ENCODE assay signal across 1 cellular context in the genomic region with DNA sequence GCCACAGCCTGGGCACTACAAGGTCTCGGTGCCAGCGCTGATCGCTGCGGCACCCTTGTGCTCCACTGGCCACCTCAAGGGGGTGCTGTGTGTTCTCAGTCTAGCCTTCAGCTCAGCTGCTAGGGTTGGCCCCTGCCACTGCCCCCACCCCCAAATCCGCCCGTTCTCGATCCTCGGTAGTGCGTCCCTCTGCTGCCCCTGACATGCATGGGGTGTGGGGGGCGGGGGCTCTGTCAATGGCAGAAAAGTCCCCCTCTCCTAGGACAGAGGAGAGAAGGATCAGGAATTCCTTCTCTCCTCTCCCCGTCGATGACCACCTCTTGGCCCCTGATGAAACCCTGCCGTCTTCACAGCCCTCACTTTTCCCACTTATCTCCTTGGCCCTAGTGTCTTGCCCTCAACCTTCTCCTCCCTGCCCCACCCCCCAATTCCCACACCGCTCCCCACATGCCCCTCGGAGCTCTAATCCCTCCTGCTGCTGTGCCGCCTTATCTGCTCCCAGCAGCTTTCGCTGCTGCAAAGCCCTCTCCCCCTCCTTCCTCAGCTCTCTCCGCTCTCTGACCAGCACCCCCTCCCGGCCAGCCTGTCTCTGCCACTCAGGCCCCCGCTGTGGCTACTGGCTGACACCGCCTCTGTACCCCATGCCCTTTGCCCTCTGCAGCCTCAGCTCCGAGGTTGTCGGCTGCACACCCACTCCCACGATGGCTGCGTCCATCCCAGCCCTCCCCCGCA.
TF ChIP-seq lines count a peak whose summit lies in the region.

No MANE protein-coding gene starts in this region.

TF ChIP-seq in GM12878, 131 proteins besides CTCF, POLR2A, EP300 and RAD21:
- 0 out of 2 replicates have a peak, but pooled peaks have one; percentile 13 for TF ChIP-seq NR2C1 (IDR thresholded peaks at IDR 0.05)
- TF ChIP-seq, protein P1, sequence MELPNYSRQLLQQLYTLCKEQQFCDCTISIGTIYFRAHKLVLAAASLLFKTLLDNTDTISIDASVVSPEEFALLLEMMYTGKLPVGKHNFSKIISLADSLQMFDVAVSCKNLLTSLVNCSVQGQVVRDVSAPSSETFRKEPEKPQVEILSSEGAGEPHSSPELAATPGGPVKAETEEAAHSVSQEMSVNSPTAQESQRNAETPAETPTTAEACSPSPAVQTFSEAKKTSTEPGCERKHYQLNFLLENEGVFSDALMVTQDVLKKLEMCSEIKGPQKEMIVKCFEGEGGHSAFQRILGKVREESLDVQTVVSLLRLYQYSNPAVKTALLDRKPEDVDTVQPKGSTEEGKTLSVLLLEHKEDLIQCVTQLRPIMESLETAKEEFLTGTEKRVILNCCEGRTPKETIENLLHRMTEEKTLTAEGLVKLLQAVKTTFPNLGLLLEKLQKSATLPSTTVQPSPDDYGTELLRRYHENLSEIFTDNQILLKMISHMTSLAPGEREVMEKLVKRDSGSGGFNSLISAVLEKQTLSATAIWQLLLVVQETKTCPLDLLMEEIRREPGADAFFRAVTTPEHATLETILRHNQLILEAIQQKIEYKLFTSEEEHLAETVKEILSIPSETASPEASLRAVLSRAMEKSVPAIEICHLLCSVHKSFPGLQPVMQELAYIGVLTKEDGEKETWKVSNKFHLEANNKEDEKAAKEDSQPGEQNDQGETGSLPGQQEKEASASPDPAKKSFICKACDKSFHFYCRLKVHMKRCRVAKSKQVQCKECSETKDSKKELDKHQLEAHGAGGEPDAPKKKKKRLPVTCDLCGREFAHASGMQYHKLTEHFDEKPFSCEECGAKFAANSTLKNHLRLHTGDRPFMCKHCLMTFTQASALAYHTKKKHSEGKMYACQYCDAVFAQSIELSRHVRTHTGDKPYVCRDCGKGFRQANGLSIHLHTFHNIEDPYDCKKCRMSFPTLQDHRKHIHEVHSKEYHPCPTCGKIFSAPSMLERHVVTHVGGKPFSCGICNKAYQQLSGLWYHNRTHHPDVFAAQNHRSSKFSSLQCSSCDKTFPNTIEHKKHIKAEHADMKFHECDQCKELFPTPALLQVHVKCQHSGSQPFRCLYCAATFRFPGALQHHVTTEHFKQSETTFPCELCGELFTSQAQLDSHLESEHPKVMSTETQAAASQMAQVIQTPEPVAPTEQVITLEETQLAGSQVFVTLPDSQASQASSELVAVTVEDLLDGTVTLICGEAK (IDR thresholded peaks at IDR 0.05; ENCODE audit: borderline replicate concordance): no peak
